Comparison of ENCODE assay signal across 8 cellular contexts in genomic region chr2:96209011-96209728, GRCh38. TPM values are rescaled to one million over a fixed set of nuclear protein-coding genes. Genes with fewer than 3 reads are reported as not detected.
DNase-seq lines count a peak whose midpoint lies in the region; ATAC-seq and TF ChIP-seq lines count a peak whose summit lies in the region.

No MANE protein-coding gene starts in this region.

- H3K4me3 Mint-ChIP-seq in IgD-negative memory B cell: peak overlapping the region; percentile 93 to 97 (median 94)

- H3K9me3 Mint-ChIP-seq in IgD-negative memory B cell: no peaks in the 10 kb centered on the region

- TF ChIP-seq CTCF in AG09309 (IDR thresholded peaks at IDR 0.05; ENCODE audit: control insufficient read depth, insufficient read depth, low read depth, low read length, missing control alignments): no peak

- H3K4me1 Mint-ChIP-seq in IgD-negative memory B cell: peaks cover 42 to 57% (median 51%) of the 10 kb centered on the region in 3 donors

- peak overlapping the region; percentile 89 for H3K27ac ChIP-seq in caudate nucleus (ENCODE audit: low read depth, low read length)

- H3K27me3 Mint-ChIP-seq in IgD-negative memory B cell: no peaks in the 10 kb centered on the region

- peak overlapping the region; percentile 83 for H3K4me3 ChIP-seq in AG09309 (ENCODE audit: control insufficient read depth, low read depth, low read length)

- ATAC-seq in GM19463 (IDR thresholded peaks at IDR 0.05; ENCODE audit: unreplicated experiment) (no peak), GM21576 (IDR thresholded peaks at IDR 0.05; ENCODE audit: unreplicated experiment) (no peak)

- no peak for DNase-seq in AG09309 (ENCODE audit: low read depth)
- no peak for DNase-seq in caudate nucleus (lab: John Stamatoyannopoulos, UW)
- peak; percentile 11 for DNase-seq in myocyte (ENCODE audit: low read depth)
- DNase-seq in NCI-H345 (lab: John Stamatoyannopoulos, UW): no peak
- DNase-seq in SW 1271 (lab: John Stamatoyannopoulos, UW): no peak

- H3K36me3 Mint-ChIP-seq in IgD-negative memory B cell: peaks cover 7% of the 10 kb centered on the region

- H3K27ac Mint-ChIP-seq in IgD-negative memory B cell: peak overlapping the region; percentile 89 to 92 (median 92)

RNA-seq across cellular contexts. Expression of gene STARD7, which starts 0.5 kb away (rescaled TPM):
- 193 TPM for polyA plus RNA-seq in IgD-negative memory B cell
- total RNA-seq in myocyte: 178 and 248 TPM in 2 replicates
- 73.1 TPM for polyA plus RNA-seq in myocyte (2012)

RNA-seq across cellular contexts. Expression of gene TMEM127, which starts 56.6 kb away (rescaled TPM):
- 41.7 TPM for polyA plus RNA-seq in IgD-negative memory B cell
- total RNA-seq in myocyte: 38.9 and 45.2 TPM in 2 replicates
- polyA plus RNA-seq in myocyte (2012): 58.4 TPM

RNA-seq across cellular contexts. Expression of gene CIAO1, which starts 56.9 kb away (rescaled TPM):
- polyA plus RNA-seq in IgD-negative memory B cell: 83.5 TPM
- 101 and 125 TPM in 2 replicates for total RNA-seq in myocyte
- polyA plus RNA-seq in myocyte (2012): 66.6 TPM
